In the genomic region with DNA sequence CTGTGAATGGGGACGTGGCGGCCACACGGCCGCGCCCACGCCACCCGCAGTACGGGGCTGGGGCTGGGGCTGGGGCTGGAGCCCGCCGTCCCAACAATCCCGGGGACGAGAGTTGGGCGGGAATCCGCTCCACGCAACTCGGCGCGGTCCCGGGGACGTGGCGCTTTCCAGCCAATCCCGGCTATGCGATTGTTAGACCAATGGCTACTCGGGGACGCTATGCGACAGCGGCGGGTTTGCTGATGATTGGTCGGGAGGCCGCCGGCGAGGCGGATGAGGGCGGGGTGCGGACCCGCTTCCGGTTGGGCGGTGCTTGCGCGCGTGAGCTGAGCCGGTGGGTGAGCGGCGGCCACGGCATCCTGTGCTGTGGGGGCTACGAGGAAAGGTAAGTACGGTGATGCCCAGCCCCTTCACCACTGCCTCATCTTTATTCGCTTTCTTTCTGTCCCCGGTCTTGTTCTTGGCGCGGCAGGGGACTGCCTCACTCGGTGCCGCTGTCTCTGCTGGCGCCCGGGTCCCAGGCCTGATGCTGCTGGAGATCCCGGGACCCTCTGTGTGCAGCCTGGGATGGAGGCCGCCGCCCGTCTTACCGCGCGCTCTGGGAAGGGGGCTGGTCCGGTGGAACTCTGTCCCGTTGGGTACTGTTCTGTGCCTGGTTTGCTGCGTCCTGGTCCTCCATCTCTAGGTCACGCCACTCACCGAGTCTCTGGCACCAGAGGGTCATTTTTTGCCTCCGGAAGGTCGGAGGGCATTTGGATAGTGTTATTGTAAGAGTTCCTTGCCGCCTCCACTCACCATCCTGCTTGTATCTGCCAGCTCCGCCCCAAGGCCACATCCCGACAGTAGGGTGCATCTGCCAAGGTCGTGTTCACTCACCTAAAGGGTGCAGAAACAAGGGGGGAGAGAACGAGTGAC, we compare ENCODE assay signal across 8 cellular contexts. TPM values are rescaled to one million over a fixed set of nuclear protein-coding genes. Genes with fewer than 3 reads are reported as not detected.
A peak's percentile ranks its signal among the peaks of the same experiment; 100 is the strongest.
DNase-seq lines count a peak whose midpoint lies in the region; ATAC-seq and TF ChIP-seq lines count a peak whose summit lies in the region.

A gene (plus strand): TSS at position 312 of the 915 bp plus-strand sequence. CDS start 9,225 bp downstream, outside the sequence.

- peak within 1 kb of the TSS; percentile 71 for H3K4me2 ChIP-seq in mesendoderm (ENCODE audit: low read length)

- H3K18ac ChIP-seq in mesendoderm (ENCODE audit: low read length): peak within 1 kb of the TSS; percentile 35

- H3K4me1 Mint-ChIP-seq in endodermal cell: peaks cover 19% of the 10 kb centered on the region

- no peak within 1 kb of the TSS for H2AK5ac ChIP-seq in mesendoderm (ENCODE audit: low read length)

- H3K9ac ChIP-seq in NT2/D1 (ENCODE audit: insufficient read length, low read depth) (peak within 1 kb of the TSS; percentile 95), endodermal cell (ENCODE audit: extremely low read depth, low read length, poor library complexity, severe bottlenecking) (peak within 1 kb of the TSS; percentile 97), mesendoderm (ENCODE audit: low read length) (peak within 1 kb of the TSS; percentile 88)

- peak within 1 kb of the TSS; percentile 99 for H3K4me3 Mint-ChIP-seq in endodermal cell

- DNase-seq in COR-L47 (lab: John Stamatoyannopoulos, UW) (peak; percentile 96), HUDEP-2 (lab: John Stamatoyannopoulos, UW; ENCODE audit: unreplicated experiment in 76 of 76) (peak in 75 of 76 experiments; percentile 30 to 95 (median 88)), NT2/D1 (ENCODE audit: low read depth, low spot score) (peak; percentile 87), endodermal cell (peak; percentile 98), mesendoderm (peak; percentile 97)
- peak; percentile 79 for DNase-seq in activated CD8-positive, alpha-beta memory T cell treated with anti-CD3 and anti-CD28 coated beads, Interleukin-2, amount 50 U/mL, for 1 hour (ENCODE audit: extremely low read depth)
- peak; percentile 90 for DNase-seq in stimulated activated CD8-positive, alpha-beta memory T cell treated with anti-CD3 and anti-CD28 coated beads, Interleukin-15, amount 100 ng/mL, for 1 hour (ENCODE audit: low read depth)

- H3K9me3 ChIP-seq in NT2/D1 (ENCODE audit: insufficient read depth, low read length) (no peaks in the 10 kb centered on the region), endodermal cell (ENCODE audit: control insufficient read depth, low read length) (no peaks in the 10 kb centered on the region)

- H3K27me3 Mint-ChIP-seq in endodermal cell (ENCODE audit: insufficient read depth): peaks cover 8% of the 10 kb centered on the region

- H3K27ac Mint-ChIP-seq in endodermal cell: peak within 1 kb of the TSS; percentile 98

- no peak within 1 kb of the TSS for H2BK15ac ChIP-seq in mesendoderm (replicated peaks; ENCODE audit: low read depth)

- no peaks in the 10 kb centered on the region for H3K9me3 Mint-ChIP-seq in endodermal cell

- TF ChIP-seq CTCF in endodermal cell (conservative IDR thresholded peaks at IDR 0.05): no peak

- H3K36me3 ChIP-seq in NT2/D1 (ENCODE audit: insufficient read depth, insufficient read length, low read length): peaks cover 5% of the 10 kb centered on the region
- H3K36me3 ChIP-seq in endodermal cell (ENCODE audit: control insufficient read depth, insufficient read depth, low read length): no peaks in the 10 kb centered on the region
- H3K36me3 ChIP-seq in mesendoderm (ENCODE audit: control insufficient read depth, insufficient read depth, low read length): no peaks in the 10 kb centered on the region

- H3K27ac ChIP-seq in endodermal cell (ENCODE audit: low read depth, low read length) (peak within 1 kb of the TSS; percentile 85), mesendoderm (ENCODE audit: low read depth, low read length) (peak within 1 kb of the TSS; percentile 18)

- H2BK5ac ChIP-seq in mesendoderm (ENCODE audit: low read length): peak within 1 kb of the TSS; percentile 31

- peak within 1 kb of the TSS; percentile 32 for H3K23ac ChIP-seq in mesendoderm (ENCODE audit: low read length)

- H3K79me2 ChIP-seq in mesendoderm (ENCODE audit: control insufficient read depth, insufficient read depth, low read length): peaks cover 46% of the 10 kb centered on the region

- no peak within 1 kb of the TSS for H4K5ac ChIP-seq in mesendoderm (ENCODE audit: low read length)

- 0% methylated on average over 23 to 74 of the region's 74 CpGs for WGBS in endodermal cell (ENCODE audit: insufficient coverage in 1 of 2, insufficient read length in 1 of 2), 2 experiments
- WGBS in mesendoderm (ENCODE audit: extremely low coverage, insufficient coverage, low lambda C conversion rate): no CpG with 5 or more reads among the region's 74 CpGs

- no peak within 1 kb of the TSS for H2BK120ac ChIP-seq in mesendoderm (ENCODE audit: low read depth, low read length)

- peaks cover 7% of the 10 kb centered on the region for H3K79me1 ChIP-seq in mesendoderm (ENCODE audit: low read length)

- H3K27me3 ChIP-seq in NT2/D1 (ENCODE audit: insufficient read depth, insufficient read length) (no peaks in the 10 kb centered on the region), endodermal cell (ENCODE audit: control insufficient read depth, insufficient read depth, low read length, poor library complexity, severe bottlenecking) (no peaks in the 10 kb centered on the region), mesendoderm (ENCODE audit: insufficient read depth, low read length, poor library complexity) (no peaks in the 10 kb centered on the region)

- H3K4ac ChIP-seq in mesendoderm (ENCODE audit: low read depth, low read length): peak within 1 kb of the TSS; percentile 75

- no peak within 1 kb of the TSS for H4K8ac ChIP-seq in mesendoderm (ENCODE audit: low read depth, low read length)

- peaks cover 3% of the 10 kb centered on the region for H3K36me3 Mint-ChIP-seq in endodermal cell (ENCODE audit: low read depth)

- H3K4me1 ChIP-seq in NT2/D1 (ENCODE audit: insufficient read depth, insufficient read length): no peaks in the 10 kb centered on the region
- peaks cover 4% of the 10 kb centered on the region for H3K4me1 ChIP-seq in endodermal cell (ENCODE audit: control insufficient read depth, insufficient read depth, low read length)
- H3K4me1 ChIP-seq in mesendoderm (ENCODE audit: control insufficient read depth, low read depth, low read length): peaks cover 2% of the 10 kb centered on the region

- H3K56ac ChIP-seq in mesendoderm (ENCODE audit: low read length): peak within 1 kb of the TSS; percentile 91

- ATAC-seq in GM21381 (IDR thresholded peaks at IDR 0.05; ENCODE audit: unreplicated experiment): peak; percentile 98

- H3K4me3 ChIP-seq in NT2/D1 (ENCODE audit: insufficient read length, low read depth) (peak within 1 kb of the TSS; percentile 95), endodermal cell (ENCODE audit: low read length) (peak within 1 kb of the TSS; percentile 98), mesendoderm (ENCODE audit: low read length) (peak within 1 kb of the TSS; percentile 93)

RNA-seq across cellular contexts. Expression of the gene that starts here (rescaled TPM):
- 100 to 1,000 TPM; 160 to 186 TPM for total RNA-seq in endodermal cell
- 189 TPM for polyA plus RNA-seq in endodermal cell (2013, experiment 1 of 2)
- 189 TPM for polyA plus RNA-seq in endodermal cell (2013, experiment 2 of 2)
- 133 TPM for polyA plus RNA-seq in mesendoderm (2013, experiment 1 of 2)
- 130 TPM for polyA plus RNA-seq in mesendoderm (2013, experiment 2 of 2)

Comparison
In these comparisons a context has a peak if more than half of its experiments do, and no peak if none do; other contexts are left out.
1. Peak in every context shown above with its lines: DNase-seq, ATAC-seq, H3K4me3 ChIP-seq and H3K27ac ChIP-seq.